ENCODE assay signal across 6 cellular contexts in the genomic region with DNA sequence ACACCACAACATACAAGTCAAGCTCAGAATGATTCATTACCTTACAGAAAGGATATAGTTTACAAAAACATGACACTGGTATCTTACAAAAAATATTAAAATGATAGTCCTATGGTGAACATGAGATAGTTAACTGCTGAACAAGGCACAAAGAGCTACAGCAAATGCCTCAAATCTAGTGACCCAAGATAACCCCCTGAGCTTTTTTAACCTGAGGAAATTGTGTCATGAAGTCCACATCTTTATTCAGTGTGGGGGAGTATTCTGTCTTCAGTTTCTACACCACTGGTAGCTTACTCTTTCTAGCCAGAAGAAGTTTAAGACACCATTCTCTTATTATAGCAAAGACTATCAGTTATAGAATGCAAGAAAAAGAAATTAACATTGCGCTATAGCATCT.
"Had no signal": no experiment of that assay in that cellular context is flagged by ENCODE, and none has a peak within 500 bp of the region (broad histone marks: within the 10 kb centered on the region; RNA-seq: fewer than 3 reads in every experiment).

No MANE protein-coding gene starts in this region.

- H3K4me1 ChIP-seq: HAP-1 had no signal

- H3K36me3 ChIP-seq: HAP-1 had no signal

- DNase-seq: HFFc6, IMR-90 had no signal

- H3K4me3 Mint-ChIP-seq: GM23338, HFFc6 had no signal

- H3K9me3 ChIP-seq: HAP-1 had no signal

- ATAC-seq: GM23338, HCT116, K562 had no signal

- H3K9me3 Mint-ChIP-seq: HFFc6 had no signal

- H3K4me2 ChIP-seq: GM23338 had no signal

- H3K27ac Mint-ChIP-seq: GM23338, HFFc6 had no signal

- H3K4me3 ChIP-seq: GM23338, HAP-1, K562 had no signal
